23 cellular contexts compared by ENCODE assay signal in genomic region chr7:375901-376305, GRCh38.
DNase-seq lines count a peak whose midpoint lies in the region; ATAC-seq and TF ChIP-seq lines count a peak whose summit lies in the region.
"Had no signal": no experiment of that assay in that cellular context is flagged by ENCODE, and none has a peak within 500 bp of the region (broad histone marks: within the 10 kb centered on the region; RNA-seq: fewer than 3 reads in every experiment).

No MANE protein-coding gene starts in this region.

- no peaks in the 10 kb centered on the region for H3K27me3 ChIP-seq in prostate gland (replicated peaks; ENCODE audit: insufficient read depth)
- H3K27me3 ChIP-seq: body of pancreas, SJSA1 had no signal

- peaks cover 39% of the 10 kb centered on the region for H3K4me1 Mint-ChIP-seq in mesothelial cell of epicardium

- no peak for TF ChIP-seq POLR2A in prostate gland (IDR thresholded peaks at IDR 0.05)

- WGBS in prostate gland: 33% methylated on average over 19 of the region's 19 CpGs

- no peaks in the 10 kb centered on the region for H3K4me1 ChIP-seq in prostate gland (replicated peaks)
- H3K4me1 ChIP-seq: A549, BE2C, HAP-1 had no signal

- TF ChIP-seq CTCF in mesothelial cell of epicardium (IDR thresholded peaks at IDR 0.05; ENCODE audit: unreplicated experiment): no peak
- TF ChIP-seq CTCF in prostate gland (IDR thresholded peaks at IDR 0.05): no peak

- intact Hi-C loops in prostate gland (cut with DNase I): no loop called here

- ATAC-seq in GM18909 (IDR thresholded peaks at IDR 0.05; ENCODE audit: poor library complexity, unreplicated experiment): no peak
- no peak for ATAC-seq in HG03175 (IDR thresholded peaks at IDR 0.05; ENCODE audit: unreplicated experiment)
- ATAC-seq: A549; body of pancreas; GM12878; left colon; naive thymus-derived CD4-positive, alpha-beta T cell had no signal

- peak; percentile 15 for DNase-seq in activated CD8-positive, alpha-beta memory T cell treated with anti-CD3 and anti-CD28 coated beads, Interleukin-2, amount 50 U/mL, for 4 hours
- no peak for DNase-seq in activated CD8-positive, alpha-beta memory T cell treated with anti-CD3 and anti-CD28 coated beads for 24 hours
- peak; percentile 0 for DNase-seq in stimulated activated CD4-positive, alpha-beta T cell treated with anti-CD3 and anti-CD28 coated beads, Interleukin-1b, Interleukin-23, amount 100 ng/mL, for 48 hours
- no peak for DNase-seq in stimulated activated CD4-positive, alpha-beta T cell treated with anti-CD3 and anti-CD28 coated beads, Interleukin-2, amount 100 ng/mL, for 24 hours
- DNase-seq in mesothelial cell of epicardium (ENCODE audit: low spot score in 2 of 2, unreplicated experiment in 2 of 2) (no peak), prostate gland (ENCODE audit: low spot score) (no peak)
- DNase-seq: BE2C; effector CD4-positive, alpha-beta T cell; NCI-H1694 treated with DMSO at 0.1 percent for 48 hours; NCI-H2171 treated with DMSO at 0.1 percent for 48 hours; NCI-H524 treated with DMSO at 0.1 percent for 48 hours; occipital lobe had no signal

- H3K4me3 ChIP-seq in prostate gland: no peak overlapping the region
- H3K4me3 ChIP-seq: A549, body of pancreas, GM12878, HAP-1, SJSA1 had no signal

- no peaks in the 10 kb centered on the region for H3K36me3 Mint-ChIP-seq in mesothelial cell of epicardium
- H3K36me3 Mint-ChIP-seq: naive thymus-derived CD4-positive, alpha-beta T cell had no signal

- H3K9me3 Mint-ChIP-seq in mesothelial cell of epicardium: no peaks in the 10 kb centered on the region
- H3K9me3 Mint-ChIP-seq: activated T-helper 2 cell treated with anti-CD3 and anti-CD28 coated beads, Interferon-gamma antibody, Interleukin-2, Interleukin-4, amounts not matched to agents 10 μg/mL and 5 μg/mL and 100 μg/mL, durations not matched to agents 14 hours and 24 hours and 36 hours; naive thymus-derived CD4-positive, alpha-beta T cell had no signal

- peak overlapping the region; percentile 17 for H3K4me3 Mint-ChIP-seq in mesothelial cell of epicardium
- H3K4me3 Mint-ChIP-seq: naive thymus-derived CD4-positive, alpha-beta T cell had no signal

- peak overlapping the region; percentile 34 for H3K27ac Mint-ChIP-seq in mesothelial cell of epicardium
- H3K27ac Mint-ChIP-seq: activated T-helper 2 cell treated with anti-CD3 and anti-CD28 coated beads, Interferon-gamma antibody, Interleukin-2, Interleukin-4, amounts not matched to agents 10 μg/mL and 5 μg/mL and 100 μg/mL, durations not matched to agents 14 hours and 24 hours and 36 hours; naive thymus-derived CD4-positive, alpha-beta T cell had no signal

- no peaks in the 10 kb centered on the region for H3K9me3 ChIP-seq in prostate gland
- H3K9me3 ChIP-seq: A549, BE2C, body of pancreas, HAP-1, SJSA1 had no signal

- H3K36me3 ChIP-seq in prostate gland: no peaks in the 10 kb centered on the region
- H3K36me3 ChIP-seq: BE2C, HAP-1, SJSA1 had no signal

- peaks cover 10% of the 10 kb centered on the region for H3K27me3 Mint-ChIP-seq in mesothelial cell of epicardium (ENCODE audit: low read depth)

- H3K27ac ChIP-seq in prostate gland: peak overlapping the region in 1 of 2 donors; percentile 60
- H3K27ac ChIP-seq: A549, body of pancreas, epithelial cell of prostate, SJSA1 had no signal

Comparison
In these comparisons a context has a peak if more than half of its experiments do, and no peak if none do; other contexts are left out.
1. DNase-seq: peak in activated CD8-positive, alpha-beta memory T cell treated with anti-CD3 and anti-CD28 coated beads, Interleukin-2, amount 50 U/mL, for 4 hours (single experiment) and stimulated activated CD4-positive, alpha-beta T cell treated with anti-CD3 and anti-CD28 coated beads, Interleukin-1b, Interleukin-23, amount 100 ng/mL, for 48 hours (single experiment); none in activated CD8-positive, alpha-beta memory T cell treated with anti-CD3 and anti-CD28 coated beads for 24 hours (single experiment), stimulated activated CD4-positive, alpha-beta T cell treated with anti-CD3 and anti-CD28 coated beads, Interleukin-2, amount 100 ng/mL, for 24 hours (0 of 2), mesothelial cell of epicardium (0 of 2) and prostate gland (single experiment).